16 cellular contexts compared by ENCODE assay signal in genomic region chr15:52382647-52383046, GRCh38.
DNase-seq lines count a peak whose midpoint lies in the region; ATAC-seq lines count a peak whose summit lies in the region.
"Had no signal": no experiment of that assay in that cellular context is flagged by ENCODE, and none has a peak within 500 bp of the region (broad histone marks: within the 10 kb centered on the region; RNA-seq: fewer than 3 reads in every experiment).

No MANE protein-coding gene starts in this region.

- peaks cover 31% of the 10 kb centered on the region for H3K36me3 Mint-ChIP-seq in activated CD4-positive, alpha-beta memory T cell treated with anti-CD3 and anti-CD28 coated beads for 36 hours
- H3K36me3 Mint-ChIP-seq in activated CD4-positive, alpha-beta memory T cell treated with anti-CD3 and anti-CD28 coated beads, Interleukin-2, amount 10 ng/mL, durations not matched to agents 7 days and 5 days (ENCODE audit: low read depth), result peaks cover 58% of the 10 kb centered on the region
- H3K36me3 Mint-ChIP-seq in stimulated activated memory B cell treated with anti-CD40 and anti-IgM and Interleukin-4, amounts not matched to agents 10 μg/mL and 1 μg/mL and 100 μg/mL, for 72 hours, result peaks cover 45% of the 10 kb centered on the region

- H3K4me3 Mint-ChIP-seq in activated CD4-positive, alpha-beta memory T cell treated with anti-CD3 and anti-CD28 coated beads for 36 hours, result no peak overlapping the region
- no peak overlapping the region for H3K4me3 Mint-ChIP-seq in activated CD4-positive, alpha-beta memory T cell treated with anti-CD3 and anti-CD28 coated beads, Interleukin-2, amount 10 ng/mL, durations not matched to agents 7 days and 5 days
- H3K4me3 Mint-ChIP-seq in stimulated activated memory B cell treated with anti-CD40 and anti-IgM and Interleukin-4, amounts not matched to agents 10 μg/mL and 1 μg/mL and 100 μg/mL, for 72 hours, result no peak overlapping the region
- H3K4me3 Mint-ChIP-seq: CD8-positive, alpha-beta memory T cell; central memory CD8-positive, alpha-beta T cell had no signal

- ATAC-seq in HG03354 (IDR thresholded peaks at IDR 0.05; ENCODE audit: poor library complexity, severe bottlenecking, unreplicated experiment), result peak; percentile 15
- no peak for ATAC-seq in stimulated activated memory B cell treated with anti-CD40 and anti-IgM and Interleukin-4, amounts not matched to agents 10 μg/mL and 1 μg/mL and 100 μg/mL, for 72 hours
- ATAC-seq: Panc1, pancreas had no signal

- H3K4me3 ChIP-seq in GM23248, result no peak overlapping the region
- H3K4me3 ChIP-seq: pancreas, thyroid gland had no signal

- H3F3A ChIP-seq in GM23248 (ENCODE audit: insufficient read depth), result no peaks in the 10 kb centered on the region

- no peaks in the 10 kb centered on the region for H3K9me3 Mint-ChIP-seq in activated CD4-positive, alpha-beta memory T cell treated with anti-CD3 and anti-CD28 coated beads for 36 hours
- no peaks in the 10 kb centered on the region for H3K9me3 Mint-ChIP-seq in activated CD4-positive, alpha-beta memory T cell treated with anti-CD3 and anti-CD28 coated beads, Interleukin-2, amount 10 ng/mL, durations not matched to agents 7 days and 5 days
- H3K9me3 Mint-ChIP-seq in stimulated activated memory B cell treated with anti-CD40 and anti-IgM and Interleukin-4, amounts not matched to agents 10 μg/mL and 1 μg/mL and 100 μg/mL, for 72 hours, result no peaks in the 10 kb centered on the region
- H3K9me3 Mint-ChIP-seq: CD8-positive, alpha-beta memory T cell; central memory CD8-positive, alpha-beta T cell had no signal

- H3K36me3 ChIP-seq in GM23248 (ENCODE audit: low read depth), result peaks cover 6% of the 10 kb centered on the region; the same call in 1 of the 2 replicates

- no peak overlapping the region for H3K9ac ChIP-seq in GM23248

- H2AFZ ChIP-seq in GM23248, result no peak overlapping the region

- DNase-seq in activated CD4-positive, alpha-beta memory T cell treated with anti-CD3 and anti-CD28 coated beads for 36 hours, result no peak
- no peak for DNase-seq in activated CD4-positive, alpha-beta memory T cell treated with anti-CD3 and anti-CD28 coated beads, Interleukin-2, amount 10 ng/mL, durations not matched to agents 7 days and 5 days
- DNase-seq in GM23248, result no peak
- no peak for DNase-seq in NCI-H510A (lab: John Stamatoyannopoulos, UW)
- DNase-seq in NCI-H1105 (lab: John Stamatoyannopoulos, UW), result no peak
- no peak for DNase-seq in SKM-1 treated with dmso at 0.1 percent for 144 hours (lab: John Stamatoyannopoulos, UW; ENCODE audit: unreplicated experiment)
- DNase-seq: activated naive CD4-positive, alpha-beta T cell treated with Interleukin-2 at 50 U/mL for 16 hours; CD8-positive, alpha-beta memory T cell; GF-D8; NCI-H226; pancreas; thyroid gland had no signal

- no peak overlapping the region for H3K27ac ChIP-seq in GM23248
- H3K27ac ChIP-seq: pancreas, thyroid gland had no signal

- POLR2A ChIA-PET in activated CD4-positive, alpha-beta memory T cell treated with anti-CD3 and anti-CD28 coated beads for 36 hours (lab: Charles Lee), result no interaction called here
- POLR2A ChIA-PET in activated CD4-positive, alpha-beta memory T cell treated with anti-CD3 and anti-CD28 coated beads, Interleukin-2, amount 10 ng/mL, durations not matched to agents 7 days and 5 days (lab: Charles Lee), result no interaction called here

- H3K9me3 ChIP-seq in GM23248 (ENCODE audit: low read depth), result no peaks in the 10 kb centered on the region
- H3K9me3 ChIP-seq: pancreas, thyroid gland had no signal

- CTCF ChIA-PET in activated CD4-positive, alpha-beta memory T cell treated with anti-CD3 and anti-CD28 coated beads for 36 hours (lab: Charles Lee), result interaction anchor here (1.0 to 1.5 kb wide), 2 partner anchors 9 to 84 kb away, joined by 3 read pairs; no protein-coding TSS in a partner anchor
- CTCF ChIA-PET in activated CD4-positive, alpha-beta memory T cell treated with anti-CD3 and anti-CD28 coated beads, Interleukin-2, amount 10 ng/mL, durations not matched to agents 7 days and 5 days (lab: Charles Lee), result interaction anchor here (0.9 kb wide), 1 partner anchor 15 kb away, joined by 4 read pairs; no protein-coding TSS in a partner anchor

- H3K27ac Mint-ChIP-seq in activated CD4-positive, alpha-beta memory T cell treated with anti-CD3 and anti-CD28 coated beads for 36 hours, result peak overlapping the region; percentile 49
- no peak overlapping the region for H3K27ac Mint-ChIP-seq in activated CD4-positive, alpha-beta memory T cell treated with anti-CD3 and anti-CD28 coated beads, Interleukin-2, amount 10 ng/mL, durations not matched to agents 7 days and 5 days
- peak overlapping the region; percentile 62 for H3K27ac Mint-ChIP-seq in stimulated activated memory B cell treated with anti-CD40 and anti-IgM and Interleukin-4, amounts not matched to agents 10 μg/mL and 1 μg/mL and 100 μg/mL, for 72 hours

- in situ Hi-C loops in GM23248 (cut with MboI), result no loop called here

- 96 to 100% methylated on average over 1 of the region's 1 CpG for WGBS in GM23248 (ENCODE audit: low coverage in 1 of 2, low lambda C conversion rate in 2 of 2, missing lambda C conversion rate in 2 of 2), 2 experiments

- H3K79me2 ChIP-seq in GM23248 (ENCODE audit: insufficient read depth), result no peaks in the 10 kb centered on the region

- H3K4me1 ChIP-seq in GM23248 (ENCODE audit: insufficient read depth), result peaks cover 13% of the 10 kb centered on the region
- H3K4me1 ChIP-seq: pancreas, thyroid gland had no signal

- no peaks in the 10 kb centered on the region for H3K9me2 ChIP-seq in GM23248 (ENCODE audit: insufficient read depth)

- H3K4me1 Mint-ChIP-seq in activated CD4-positive, alpha-beta memory T cell treated with anti-CD3 and anti-CD28 coated beads for 36 hours (ENCODE audit: low read depth), result peaks cover 47% of the 10 kb centered on the region
- peaks cover 24% of the 10 kb centered on the region for H3K4me1 Mint-ChIP-seq in activated CD4-positive, alpha-beta memory T cell treated with anti-CD3 and anti-CD28 coated beads, Interleukin-2, amount 10 ng/mL, durations not matched to agents 7 days and 5 days
- H3K4me1 Mint-ChIP-seq in stimulated activated memory B cell treated with anti-CD40 and anti-IgM and Interleukin-4, amounts not matched to agents 10 μg/mL and 1 μg/mL and 100 μg/mL, for 72 hours, result peaks cover 42% of the 10 kb centered on the region
- H3K4me1 Mint-ChIP-seq: CD8-positive, alpha-beta memory T cell; central memory CD8-positive, alpha-beta T cell had no signal

- H3K27me3 ChIP-seq in GM23248 (replicated peaks; ENCODE audit: insufficient read depth), result no peaks in the 10 kb centered on the region
- H3K27me3 ChIP-seq: pancreas, thyroid gland had no signal

- no peaks in the 10 kb centered on the region for H3K27me3 Mint-ChIP-seq in activated CD4-positive, alpha-beta memory T cell treated with anti-CD3 and anti-CD28 coated beads for 36 hours
- H3K27me3 Mint-ChIP-seq in activated CD4-positive, alpha-beta memory T cell treated with anti-CD3 and anti-CD28 coated beads, Interleukin-2, amount 10 ng/mL, durations not matched to agents 7 days and 5 days, result no peaks in the 10 kb centered on the region
- no peaks in the 10 kb centered on the region for H3K27me3 Mint-ChIP-seq in stimulated activated memory B cell treated with anti-CD40 and anti-IgM and Interleukin-4, amounts not matched to agents 10 μg/mL and 1 μg/mL and 100 μg/mL, for 72 hours
- H3K27me3 Mint-ChIP-seq: central memory CD8-positive, alpha-beta T cell had no signal

- intact Hi-C loops in activated CD4-positive, alpha-beta memory T cell treated with anti-CD3 and anti-CD28 coated beads for 36 hours (cut with micrococcal nuclease), result no loop called here

- no peaks in the 10 kb centered on the region for H4K20me1 ChIP-seq in GM23248 (ENCODE audit: insufficient read depth)

- H3K4me2 ChIP-seq in GM23248 (ENCODE audit: unreplicated experiment), result peak overlapping the region; percentile 14
